In genomic region chr17:70510288-70510687, GRCh38 we compare ENCODE assay signal across 11 cellular contexts.
"Had no signal": no experiment of that assay in that cellular context is flagged by ENCODE, and none has a peak within 500 bp of the region (broad histone marks: within the 10 kb centered on the region; RNA-seq: fewer than 3 reads in every experiment).

No MANE protein-coding gene starts in this region.

- H3K9ac ChIP-seq: GM23248 had no signal

- H3K9me3 ChIP-seq: HAP-1 had no signal

- H2AFZ ChIP-seq: GM23248, GM23338 had no signal

- H3K9me3 Mint-ChIP-seq: GM23338, H9 had no signal

- ATAC-seq: GM23338, HCT116 had no signal

- FAIRE-seq: H1, H54 had no signal

- H3K36me3 ChIP-seq: HAP-1 had no signal

- DNase-seq: GM23248, GOT3, H7, H9, HCEC 1CT, HFFc6 had no signal

- H3K4me2 ChIP-seq: GM23338 had no signal

- H3K4me1 ChIP-seq: HAP-1 had no signal

- H3K4me3 ChIP-seq: GM23248, GM23338, HAP-1 had no signal

- H3K4me3 Mint-ChIP-seq: GM23338, H9, HFFc6 had no signal

- H3K27ac ChIP-seq: GM23248 had no signal

- H3K27ac Mint-ChIP-seq: GM23338, H9, HFFc6 had no signal
